Comparison of ENCODE assay signal across 11 cellular contexts in the genomic region with DNA sequence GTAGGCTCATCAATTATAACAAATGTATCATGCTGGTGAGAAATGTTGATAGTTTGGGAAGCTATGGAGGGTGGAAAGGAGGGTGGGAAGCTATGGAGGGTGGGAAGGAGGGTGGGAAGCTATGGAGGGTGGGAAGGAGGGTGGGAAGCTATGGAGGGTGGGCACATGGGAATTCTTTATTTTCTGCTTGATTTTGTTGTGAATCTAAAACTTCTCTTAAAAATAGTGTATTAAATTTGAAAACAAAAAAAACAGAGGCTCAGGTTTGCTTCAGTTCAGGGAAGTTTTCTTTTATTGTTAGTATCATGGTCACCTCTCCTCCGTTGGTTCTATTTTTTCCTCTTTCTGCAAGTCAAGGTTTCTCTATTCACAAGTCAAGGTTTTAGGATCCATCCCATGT.
"Had no signal": no experiment of that assay in that cellular context is flagged by ENCODE, and none has a peak within 500 bp of the region (broad histone marks: within the 10 kb centered on the region; RNA-seq: fewer than 3 reads in every experiment).

No MANE protein-coding gene starts in this region.

- H3K4me1 ChIP-seq: HAP-1 had no signal

- H3K4me2 ChIP-seq: GM23338 had no signal

- H2AFZ ChIP-seq: GM23248, GM23338 had no signal

- ATAC-seq: GM23338, HCT116 had no signal

- H3K36me3 ChIP-seq: HAP-1 had no signal

- H3K9ac ChIP-seq: GM23248 had no signal

- H3K4me3 ChIP-seq: GM23248, GM23338, HAP-1 had no signal

- FAIRE-seq: H1, H54 had no signal

- DNase-seq: GM23248, GOT3, H7, H9, HCEC 1CT, HFFc6 had no signal

- H3K27ac ChIP-seq: GM23248 had no signal

- H3K9me3 ChIP-seq: HAP-1 had no signal
